In the genomic region with DNA sequence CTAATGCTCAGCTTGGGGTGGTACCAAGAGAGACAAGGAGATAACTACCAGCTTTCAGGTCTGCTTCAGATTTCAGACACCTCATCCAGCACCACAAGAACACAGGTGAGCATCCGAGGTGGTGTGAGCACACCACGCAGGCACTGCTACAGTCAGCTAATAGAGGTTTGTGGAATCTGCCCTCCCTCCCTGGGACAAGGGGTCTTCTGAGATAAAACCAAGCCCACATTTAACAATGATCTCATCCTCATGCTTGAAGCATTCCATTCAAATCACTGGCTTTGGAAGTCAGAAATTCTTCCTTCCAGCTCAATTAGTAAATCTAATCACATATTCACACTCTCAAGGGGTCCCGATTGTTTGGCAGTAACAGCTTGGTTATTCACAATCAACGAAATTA, we compare ENCODE assay signal across 1 cellular context.
TF ChIP-seq lines count a peak whose summit lies in the region.

No MANE protein-coding gene starts in this region.

TF ChIP-seq in WTC11, 78 proteins besides CTCF, POLR2A, EP300 and RAD21 (continued from another document):
- TF ChIP-seq, protein P1, sequence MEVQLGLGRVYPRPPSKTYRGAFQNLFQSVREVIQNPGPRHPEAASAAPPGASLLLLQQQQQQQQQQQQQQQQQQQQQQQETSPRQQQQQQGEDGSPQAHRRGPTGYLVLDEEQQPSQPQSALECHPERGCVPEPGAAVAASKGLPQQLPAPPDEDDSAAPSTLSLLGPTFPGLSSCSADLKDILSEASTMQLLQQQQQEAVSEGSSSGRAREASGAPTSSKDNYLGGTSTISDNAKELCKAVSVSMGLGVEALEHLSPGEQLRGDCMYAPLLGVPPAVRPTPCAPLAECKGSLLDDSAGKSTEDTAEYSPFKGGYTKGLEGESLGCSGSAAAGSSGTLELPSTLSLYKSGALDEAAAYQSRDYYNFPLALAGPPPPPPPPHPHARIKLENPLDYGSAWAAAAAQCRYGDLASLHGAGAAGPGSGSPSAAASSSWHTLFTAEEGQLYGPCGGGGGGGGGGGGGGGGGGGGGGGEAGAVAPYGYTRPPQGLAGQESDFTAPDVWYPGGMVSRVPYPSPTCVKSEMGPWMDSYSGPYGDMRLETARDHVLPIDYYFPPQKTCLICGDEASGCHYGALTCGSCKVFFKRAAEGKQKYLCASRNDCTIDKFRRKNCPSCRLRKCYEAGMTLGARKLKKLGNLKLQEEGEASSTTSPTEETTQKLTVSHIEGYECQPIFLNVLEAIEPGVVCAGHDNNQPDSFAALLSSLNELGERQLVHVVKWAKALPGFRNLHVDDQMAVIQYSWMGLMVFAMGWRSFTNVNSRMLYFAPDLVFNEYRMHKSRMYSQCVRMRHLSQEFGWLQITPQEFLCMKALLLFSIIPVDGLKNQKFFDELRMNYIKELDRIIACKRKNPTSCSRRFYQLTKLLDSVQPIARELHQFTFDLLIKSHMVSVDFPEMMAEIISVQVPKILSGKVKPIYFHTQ (CRISPR knock-in tag; IDR thresholded peaks at IDR 0.05): no peak
- TF ChIP-seq, protein P2, sequence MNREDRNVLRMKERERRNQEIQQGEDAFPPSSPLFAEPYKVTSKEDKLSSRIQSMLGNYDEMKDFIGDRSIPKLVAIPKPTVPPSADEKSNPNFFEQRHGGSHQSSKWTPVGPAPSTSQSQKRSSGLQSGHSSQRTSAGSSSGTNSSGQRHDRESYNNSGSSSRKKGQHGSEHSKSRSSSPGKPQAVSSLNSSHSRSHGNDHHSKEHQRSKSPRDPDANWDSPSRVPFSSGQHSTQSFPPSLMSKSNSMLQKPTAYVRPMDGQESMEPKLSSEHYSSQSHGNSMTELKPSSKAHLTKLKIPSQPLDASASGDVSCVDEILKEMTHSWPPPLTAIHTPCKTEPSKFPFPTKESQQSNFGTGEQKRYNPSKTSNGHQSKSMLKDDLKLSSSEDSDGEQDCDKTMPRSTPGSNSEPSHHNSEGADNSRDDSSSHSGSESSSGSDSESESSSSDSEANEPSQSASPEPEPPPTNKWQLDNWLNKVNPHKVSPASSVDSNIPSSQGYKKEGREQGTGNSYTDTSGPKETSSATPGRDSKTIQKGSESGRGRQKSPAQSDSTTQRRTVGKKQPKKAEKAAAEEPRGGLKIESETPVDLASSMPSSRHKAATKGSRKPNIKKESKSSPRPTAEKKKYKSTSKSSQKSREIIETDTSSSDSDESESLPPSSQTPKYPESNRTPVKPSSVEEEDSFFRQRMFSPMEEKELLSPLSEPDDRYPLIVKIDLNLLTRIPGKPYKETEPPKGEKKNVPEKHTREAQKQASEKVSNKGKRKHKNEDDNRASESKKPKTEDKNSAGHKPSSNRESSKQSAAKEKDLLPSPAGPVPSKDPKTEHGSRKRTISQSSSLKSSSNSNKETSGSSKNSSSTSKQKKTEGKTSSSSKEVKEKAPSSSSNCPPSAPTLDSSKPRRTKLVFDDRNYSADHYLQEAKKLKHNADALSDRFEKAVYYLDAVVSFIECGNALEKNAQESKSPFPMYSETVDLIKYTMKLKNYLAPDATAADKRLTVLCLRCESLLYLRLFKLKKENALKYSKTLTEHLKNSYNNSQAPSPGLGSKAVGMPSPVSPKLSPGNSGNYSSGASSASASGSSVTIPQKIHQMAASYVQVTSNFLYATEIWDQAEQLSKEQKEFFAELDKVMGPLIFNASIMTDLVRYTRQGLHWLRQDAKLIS (CRISPR knock-in tag; IDR thresholded peaks at IDR 0.05; ENCODE audit: borderline replicate concordance): no peak
- no peak for TF ChIP-seq ZBTB21 (CRISPR knock-in tag; IDR thresholded peaks at IDR 0.05; ENCODE audit: borderline replicate concordance)
